In genomic region chr7:122694697-122695096, GRCh38 we compare ENCODE assay signal across 32 cellular contexts. TPM values are rescaled to one million over a fixed set of nuclear protein-coding genes. Genes with fewer than 3 reads are reported as not detected.
"Had no signal": no experiment of that assay in that cellular context is flagged by ENCODE, and none has a peak within 500 bp of the region (broad histone marks: within the 10 kb centered on the region; RNA-seq: fewer than 3 reads in every experiment).

No MANE protein-coding gene starts in this region.

- ATAC-seq: activated CD4-positive, alpha-beta T cell treated with anti-CD3 and anti-CD28 coated beads for 36 hours; activated CD8-positive, alpha-beta memory T cell treated with anti-CD3 and anti-CD28 coated beads, Interleukin-2, amount 10 ng/mL, durations not matched to agents 7 days and 5 days; activated CD8-positive, alpha-beta T cell treated with anti-CD3 and anti-CD28 coated beads, Interleukin-2, amount 10 ng/mL, durations not matched to agents 7 days and 5 days; activated naive CD8-positive, alpha-beta T cell treated with anti-CD3 and anti-CD28 coated beads, Interleukin-2, amount 50 U/mL, for 24 hours; body of pancreas; foreskin keratinocyte; gastrocnemius medialis; heart left ventricle had no signal

- H3K36me3 Mint-ChIP-seq: activated CD4-positive, alpha-beta memory T cell treated with anti-CD3 and anti-CD28 coated beads for 36 hours; activated CD8-positive, alpha-beta memory T cell treated with anti-CD3 and anti-CD28 coated beads, Interleukin-2, amount 10 ng/mL, durations not matched to agents 7 days and 5 days; activated naive CD4-positive, alpha-beta T cell treated with anti-CD3 and anti-CD28 coated beads, Interleukin-2, amount 50 U/mL, for 24 hours; activated naive CD8-positive, alpha-beta T cell treated with anti-CD3 and anti-CD28 coated beads for 36 hours had no signal

- H3K4me1 Mint-ChIP-seq: activated CD4-positive, alpha-beta T cell treated with anti-CD3 and anti-CD28 coated beads for 36 hours; activated CD4-positive, alpha-beta T cell treated with anti-CD3 and anti-CD28 coated beads, Interleukin-2, amount 10 ng/mL, durations not matched to agents 24 days and 14 days; activated CD8-positive, alpha-beta memory T cell treated with anti-CD3 and anti-CD28 coated beads, Interleukin-2, amount 10 ng/mL, durations not matched to agents 7 days and 5 days; activated naive CD4-positive, alpha-beta T cell treated with anti-CD3 and anti-CD28 coated beads, Interleukin-2, amount 50 U/mL, for 24 hours; activated naive CD8-positive, alpha-beta T cell treated with anti-CD3 and anti-CD28 coated beads for 36 hours; activated naive CD8-positive, alpha-beta T cell treated with anti-CD3 and anti-CD28 coated beads, Interleukin-2, amount 50 U/mL, for 24 hours had no signal

- DNase-seq: activated CD4-positive, alpha-beta memory T cell treated with anti-CD3 and anti-CD28 coated beads for 36 hours; activated CD4-positive, alpha-beta T cell treated with anti-CD3 and anti-CD28 coated beads for 36 hours; activated CD4-positive, alpha-beta T cell treated with anti-CD3 and anti-CD28 coated beads, Interleukin-2, amount 10 ng/mL, durations not matched to agents 24 days and 14 days; activated CD4-positive, CD25-positive, alpha-beta regulatory T cell; activated CD4-positive, CD25-positive, alpha-beta regulatory T cell treated with anti-CD3 and anti-CD28 coated beads, Interleukin-2, amount 50 U/mL, for 72 hours; activated CD8-positive, alpha-beta memory T cell treated with anti-CD3 and anti-CD28 coated beads, Interleukin-2, amount 10 ng/mL, durations not matched to agents 7 days and 5 days; activated CD8-positive, alpha-beta memory T cell treated with anti-CD3 and anti-CD28 coated beads, Interleukin-2, amount 50 U/mL, for 4 hours; activated CD8-positive, alpha-beta T cell treated with anti-CD3 and anti-CD28 coated beads, Interleukin-2, amount 10 ng/mL, durations not matched to agents 7 days and 5 days; activated effector memory CD4-positive, alpha-beta T cell treated with anti-CD3 and anti-CD28 coated beads, Interleukin-2, amount 50 U/mL, for 16 hours; activated naive CD4-positive, alpha-beta T cell treated with anti-CD3 and anti-CD28 coated beads for 36 hours; activated naive CD8-positive, alpha-beta T cell treated with anti-CD3 and anti-CD28 coated beads for 36 hours; activated naive CD8-positive, alpha-beta T cell treated with anti-CD3 and anti-CD28 coated beads, Interleukin-2, amount 50 U/mL, for 24 hours; activated T-cell treated with anti-CD3 and anti-CD28 coated beads, Interleukin-2, amount 50 U/mL, for 1 hour; activated T-cell treated with anti-CD3 and anti-CD28 coated beads, Interleukin-2, amount 50 U/mL, for 48 hours; adrenal gland; amygdala; aorta; body of pancreas; dorsolateral prefrontal cortex; effector memory CD4-positive, alpha-beta T cell; endodermal cell; foreskin keratinocyte; gastrocnemius medialis; glutamatergic neuron; heart left ventricle; T-helper 2 cell had no signal

- H3K27me3 Mint-ChIP-seq: activated CD4-positive, alpha-beta memory T cell treated with anti-CD3 and anti-CD28 coated beads for 36 hours; activated CD4-positive, alpha-beta T cell treated with anti-CD3 and anti-CD28 coated beads for 36 hours; activated CD4-positive, alpha-beta T cell treated with anti-CD3 and anti-CD28 coated beads, Interleukin-2, amount 10 ng/mL, durations not matched to agents 24 days and 14 days; activated CD8-positive, alpha-beta memory T cell treated with anti-CD3 and anti-CD28 coated beads, Interleukin-2, amount 10 ng/mL, durations not matched to agents 7 days and 5 days; activated naive CD4-positive, alpha-beta T cell treated with anti-CD3 and anti-CD28 coated beads, Interleukin-2, amount 50 U/mL, for 24 hours; activated naive CD8-positive, alpha-beta T cell treated with anti-CD3 and anti-CD28 coated beads for 36 hours; activated naive CD8-positive, alpha-beta T cell treated with anti-CD3 and anti-CD28 coated beads, Interleukin-2, amount 50 U/mL, for 24 hours; dendritic cell treated with granulocyte-macrophage colony-stimulating factor and Interleukin-4, amounts not matched to agents 40 ng/mL and 50 ng/mL, for 4 days had no signal

- H3K9me3 Mint-ChIP-seq: activated naive CD8-positive, alpha-beta T cell treated with anti-CD3 and anti-CD28 coated beads for 36 hours; activated naive CD8-positive, alpha-beta T cell treated with anti-CD3 and anti-CD28 coated beads, Interleukin-2, amount 50 U/mL, for 24 hours; activated T-helper 1 cell treated with anti-CD3 and anti-CD28 coated beads, Interleukin-12 subunit alpha, Interleukin-12 subunit beta, Interleukin-2, Interleukin-4 antibody, amounts not matched to agents 30 ng/mL and 10 ng/mL and 1 ng/mL, durations not matched to agents 14 hours and 24 hours and 36 hours had no signal

- H3K4me3 Mint-ChIP-seq: activated CD4-positive, alpha-beta memory T cell treated with anti-CD3 and anti-CD28 coated beads for 36 hours; activated CD4-positive, alpha-beta T cell treated with anti-CD3 and anti-CD28 coated beads for 36 hours; activated CD4-positive, alpha-beta T cell treated with anti-CD3 and anti-CD28 coated beads, Interleukin-2, amount 10 ng/mL, durations not matched to agents 24 days and 14 days; activated CD8-positive, alpha-beta memory T cell treated with anti-CD3 and anti-CD28 coated beads, Interleukin-2, amount 10 ng/mL, durations not matched to agents 7 days and 5 days; activated CD8-positive, alpha-beta T cell treated with anti-CD3 and anti-CD28 coated beads, Interleukin-2, amount 10 ng/mL, durations not matched to agents 7 days and 5 days; activated naive CD4-positive, alpha-beta T cell treated with anti-CD3 and anti-CD28 coated beads for 36 hours; activated naive CD4-positive, alpha-beta T cell treated with anti-CD3 and anti-CD28 coated beads, Interleukin-2, amount 50 U/mL, for 24 hours; activated naive CD8-positive, alpha-beta T cell treated with anti-CD3 and anti-CD28 coated beads for 36 hours; activated naive CD8-positive, alpha-beta T cell treated with anti-CD3 and anti-CD28 coated beads, Interleukin-2, amount 50 U/mL, for 24 hours; activated T-helper 1 cell treated with anti-CD3 and anti-CD28 coated beads, Interleukin-12 subunit alpha, Interleukin-12 subunit beta, Interleukin-2, Interleukin-4 antibody, amounts not matched to agents 30 ng/mL and 10 ng/mL and 1 ng/mL, durations not matched to agents 14 hours and 24 hours and 36 hours; dendritic cell treated with granulocyte-macrophage colony-stimulating factor and Interleukin-4, amounts not matched to agents 40 ng/mL and 50 ng/mL, for 4 days; endodermal cell had no signal

- H3K27ac Mint-ChIP-seq: activated CD4-positive, alpha-beta memory T cell treated with anti-CD3 and anti-CD28 coated beads for 36 hours; activated CD4-positive, alpha-beta T cell treated with anti-CD3 and anti-CD28 coated beads for 36 hours; activated CD4-positive, alpha-beta T cell treated with anti-CD3 and anti-CD28 coated beads, Interleukin-2, amount 10 ng/mL, durations not matched to agents 24 days and 14 days; activated CD8-positive, alpha-beta memory T cell treated with anti-CD3 and anti-CD28 coated beads, Interleukin-2, amount 10 ng/mL, durations not matched to agents 7 days and 5 days; activated CD8-positive, alpha-beta T cell treated with anti-CD3 and anti-CD28 coated beads, Interleukin-2, amount 10 ng/mL, durations not matched to agents 7 days and 5 days; activated naive CD4-positive, alpha-beta T cell treated with anti-CD3 and anti-CD28 coated beads for 36 hours; activated naive CD4-positive, alpha-beta T cell treated with anti-CD3 and anti-CD28 coated beads, Interleukin-2, amount 50 U/mL, for 24 hours; activated naive CD8-positive, alpha-beta T cell treated with anti-CD3 and anti-CD28 coated beads for 36 hours; activated naive CD8-positive, alpha-beta T cell treated with anti-CD3 and anti-CD28 coated beads, Interleukin-2, amount 50 U/mL, for 24 hours; activated T-helper 1 cell treated with anti-CD3 and anti-CD28 coated beads, Interleukin-12 subunit alpha, Interleukin-12 subunit beta, Interleukin-2, Interleukin-4 antibody, amounts not matched to agents 30 ng/mL and 10 ng/mL and 1 ng/mL, durations not matched to agents 14 hours and 24 hours and 36 hours; activated T-helper 2 cell treated with anti-CD3 and anti-CD28 coated beads, Interferon-gamma antibody, Interleukin-2, Interleukin-4, amounts not matched to agents 10 μg/mL and 5 μg/mL and 100 μg/mL, durations not matched to agents 14 hours and 24 hours and 36 hours; dendritic cell treated with granulocyte-macrophage colony-stimulating factor and Interleukin-4, amounts not matched to agents 40 ng/mL and 50 ng/mL, for 4 days; endodermal cell had no signal

RNA-seq across cellular contexts. Expression of gene RNF133, which starts 4.2 kb away (rescaled TPM):
- total RNA-seq: activated CD4-positive, alpha-beta memory T cell treated with anti-CD3 and anti-CD28 coated beads for 36 hours; activated CD4-positive, alpha-beta T cell treated with anti-CD3 and anti-CD28 coated beads for 36 hours; activated CD4-positive, alpha-beta T cell treated with anti-CD3 and anti-CD28 coated beads, Interleukin-2, amount 10 ng/mL, durations not matched to agents 24 days and 14 days; activated CD8-positive, alpha-beta memory T cell treated with anti-CD3 and anti-CD28 coated beads for 36 hours; activated CD8-positive, alpha-beta memory T cell treated with anti-CD3 and anti-CD28 coated beads, Interleukin-2, amount 10 ng/mL, durations not matched to agents 7 days and 5 days; activated CD8-positive, alpha-beta T cell treated with anti-CD3 and anti-CD28 coated beads, Interleukin-2, amount 10 ng/mL, durations not matched to agents 7 days and 5 days; activated naive CD4-positive, alpha-beta T cell treated with anti-CD3 and anti-CD28 coated beads for 36 hours; activated naive CD8-positive, alpha-beta T cell treated with anti-CD3 and anti-CD28 coated beads for 36 hours; activated T-helper 1 cell treated with anti-CD3 and anti-CD28 coated beads, Interleukin-12 subunit alpha, Interleukin-12 subunit beta, Interleukin-2, Interleukin-4 antibody, amounts not matched to agents 30 ng/mL and 10 ng/mL and 1 ng/mL, durations not matched to agents 14 hours and 24 hours and 36 hours; activated T-helper 2 cell treated with anti-CD3 and anti-CD28 coated beads, Interferon-gamma antibody, Interleukin-2, Interleukin-4, amounts not matched to agents 10 μg/mL and 5 μg/mL and 100 μg/mL, durations not matched to agents 14 hours and 24 hours and 36 hours; epithelial cell of proximal tubule; foreskin keratinocyte; gastrocnemius medialis had no signal

RNA-seq across cellular contexts. Expression of gene RNF148, which starts 8.0 kb away (rescaled TPM):
- total RNA-seq: activated CD4-positive, alpha-beta memory T cell treated with anti-CD3 and anti-CD28 coated beads for 36 hours; activated CD4-positive, alpha-beta T cell treated with anti-CD3 and anti-CD28 coated beads for 36 hours; activated CD4-positive, alpha-beta T cell treated with anti-CD3 and anti-CD28 coated beads, Interleukin-2, amount 10 ng/mL, durations not matched to agents 24 days and 14 days; activated CD8-positive, alpha-beta memory T cell treated with anti-CD3 and anti-CD28 coated beads for 36 hours; activated CD8-positive, alpha-beta memory T cell treated with anti-CD3 and anti-CD28 coated beads, Interleukin-2, amount 10 ng/mL, durations not matched to agents 7 days and 5 days; activated CD8-positive, alpha-beta T cell treated with anti-CD3 and anti-CD28 coated beads, Interleukin-2, amount 10 ng/mL, durations not matched to agents 7 days and 5 days; activated naive CD4-positive, alpha-beta T cell treated with anti-CD3 and anti-CD28 coated beads for 36 hours; activated naive CD8-positive, alpha-beta T cell treated with anti-CD3 and anti-CD28 coated beads for 36 hours; activated T-helper 1 cell treated with anti-CD3 and anti-CD28 coated beads, Interleukin-12 subunit alpha, Interleukin-12 subunit beta, Interleukin-2, Interleukin-4 antibody, amounts not matched to agents 30 ng/mL and 10 ng/mL and 1 ng/mL, durations not matched to agents 14 hours and 24 hours and 36 hours; activated T-helper 2 cell treated with anti-CD3 and anti-CD28 coated beads, Interferon-gamma antibody, Interleukin-2, Interleukin-4, amounts not matched to agents 10 μg/mL and 5 μg/mL and 100 μg/mL, durations not matched to agents 14 hours and 24 hours and 36 hours; foreskin keratinocyte had no signal
